In the genomic region with DNA sequence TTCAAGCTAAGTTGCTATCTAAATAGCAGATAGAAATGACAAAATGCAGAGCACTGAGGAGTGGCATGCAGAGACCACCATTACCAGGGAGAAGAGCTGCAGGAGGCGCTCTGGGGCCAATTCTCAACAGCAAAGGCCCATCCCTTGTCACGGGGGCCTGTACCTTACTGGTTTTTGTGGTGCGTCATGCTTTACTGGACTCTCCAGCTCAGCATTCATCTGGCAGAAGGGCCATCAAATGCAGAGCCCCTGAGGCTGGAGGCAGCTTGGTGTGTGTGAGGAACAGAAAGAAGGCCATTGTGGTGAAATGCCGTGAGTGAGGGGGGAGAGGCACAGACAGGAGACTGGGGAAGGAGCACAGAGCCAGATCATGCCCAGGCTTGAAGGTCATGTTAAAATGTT, we compare ENCODE assay signal across 12 cellular contexts.
"Had no signal": no experiment of that assay in that cellular context is flagged by ENCODE, and none has a peak within 500 bp of the region (broad histone marks: within the 10 kb centered on the region; RNA-seq: fewer than 3 reads in every experiment).

No MANE protein-coding gene starts in this region.

- H3K27ac ChIP-seq: esophagus muscularis mucosa, hepatocyte, ovary, sigmoid colon, spleen, thoracic aorta had no signal

- H3K27me3 ChIP-seq: esophagus muscularis mucosa, hepatocyte, ovary, sigmoid colon had no signal

- DNase-seq: activated CD4-positive, CD25-positive, alpha-beta regulatory T cell treated with anti-CD3 and anti-CD28 coated beads, Interleukin-2, amount 50 U/mL, for 72 hours; nephron progenitor cell; ovary; sigmoid colon; spleen; T-helper 1 cell; T1000 had no signal

- H3K4me2 ChIP-seq: hepatocyte had no signal

- H3K4me3 ChIP-seq: esophagus muscularis mucosa, hepatocyte, ovary, sigmoid colon, spleen, thoracic aorta had no signal

- H3K79me2 ChIP-seq: hepatocyte had no signal

- H3K4me1 Mint-ChIP-seq: nephron progenitor cell had no signal

- H3K4me1 ChIP-seq: spleen had no signal

- H3K27ac Mint-ChIP-seq: activated naive CD4-positive, alpha-beta T cell treated with anti-CD3 and anti-CD28 coated beads, Interleukin-2, amount 50 U/mL, for 72 hours; activated T-helper 2 cell treated with anti-CD3 and anti-CD28 coated beads, Interferon-gamma antibody, Interleukin-2, Interleukin-4, amounts not matched to agents 10 μg/mL and 5 μg/mL and 100 μg/mL, durations not matched to agents 14 hours and 24 hours and 36 hours; nephron progenitor cell had no signal

- H3K9me3 ChIP-seq: esophagus muscularis mucosa, ovary, sigmoid colon, spleen, thoracic aorta had no signal

- H3K36me3 ChIP-seq: esophagus muscularis mucosa, ovary, sigmoid colon, spleen, thoracic aorta had no signal

- H3K4me3 Mint-ChIP-seq: nephron progenitor cell had no signal

- H3K36me3 Mint-ChIP-seq: activated naive CD4-positive, alpha-beta T cell treated with anti-CD3 and anti-CD28 coated beads, Interleukin-2, amount 50 U/mL, for 72 hours had no signal

- ATAC-seq: activated naive CD4-positive, alpha-beta T cell treated with anti-CD3 and anti-CD28 coated beads, Interleukin-2, amount 50 U/mL, for 72 hours had no signal

- H3K9me3 Mint-ChIP-seq: activated T-helper 2 cell treated with anti-CD3 and anti-CD28 coated beads, Interferon-gamma antibody, Interleukin-2, Interleukin-4, amounts not matched to agents 10 μg/mL and 5 μg/mL and 100 μg/mL, durations not matched to agents 14 hours and 24 hours and 36 hours had no signal

- H2AFZ ChIP-seq: hepatocyte had no signal
